11 cellular contexts compared by ENCODE assay signal in the genomic region with DNA sequence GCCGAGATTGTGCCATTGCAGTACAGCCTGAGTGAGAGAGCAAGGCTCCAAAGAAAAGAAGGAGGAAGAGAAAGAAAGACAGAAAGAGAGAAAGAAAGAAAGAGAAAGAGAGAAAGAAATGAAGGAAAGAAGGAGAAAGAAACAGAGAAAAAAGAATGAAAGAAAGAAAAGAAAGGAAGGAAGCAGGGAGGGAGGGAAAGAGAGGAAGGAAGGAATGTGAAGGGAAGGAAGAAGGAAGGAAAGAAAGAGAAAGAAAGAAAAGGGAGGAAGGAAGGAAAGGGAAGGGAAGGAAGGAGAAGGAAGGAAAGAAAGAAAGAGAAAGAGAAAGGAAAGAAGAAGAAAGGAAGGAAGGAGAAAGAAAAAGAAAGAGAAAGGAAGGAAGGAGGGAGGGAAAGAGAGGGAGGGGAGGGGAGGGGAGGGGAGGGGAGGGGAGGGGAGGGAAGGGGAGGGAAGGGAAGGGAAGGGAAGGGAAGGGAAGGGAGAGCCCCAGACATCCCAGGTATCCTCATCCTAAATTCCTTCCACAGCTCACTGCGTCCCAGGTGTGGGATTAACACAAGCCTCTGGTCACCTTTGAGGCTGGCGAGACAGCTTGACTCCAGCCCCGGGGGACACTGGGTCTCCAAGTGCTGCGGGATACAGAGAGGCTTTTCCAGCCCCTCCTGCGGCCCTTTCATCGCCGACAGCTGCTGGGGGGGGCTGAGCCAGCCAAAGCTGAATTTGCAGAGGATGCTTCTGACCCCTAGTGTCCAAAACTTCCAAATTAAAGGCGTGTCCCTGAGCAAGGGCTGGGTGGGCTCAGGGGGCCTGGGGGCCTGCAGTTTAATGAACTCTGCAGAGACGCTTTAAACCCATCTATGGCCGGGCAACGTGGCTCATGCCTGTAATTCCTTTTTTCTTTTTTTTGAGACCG. TPM values are rescaled to one million over a fixed set of nuclear protein-coding genes. Genes with fewer than 3 reads are reported as not detected.
DNase-seq lines count a peak whose midpoint lies in the region; ATAC-seq, FAIRE-seq and TF ChIP-seq lines count a peak whose summit lies in the region.
"Had no signal": no experiment of that assay in that cellular context is flagged by ENCODE, and none has a peak within 500 bp of the region (broad histone marks: within the 10 kb centered on the region; RNA-seq: fewer than 3 reads in every experiment).

No MANE protein-coding gene starts in this region.

- no peak overlapping the region for H2BK12ac ChIP-seq in H9 (ENCODE audit: insufficient read length, low read depth, low read length)

- peaks cover 0 to 4% of the 10 kb centered on the region in 2 experiments; a peak in 1 of 4 replicates for H3K4me1 ChIP-seq in SK-N-SH (ENCODE audit: control insufficient read depth in 1 of 2, insufficient read depth in 2 of 2, low read depth in 1 of 2, low read length in 1 of 2)
- no peaks in the 10 kb centered on the region; the same call in 1 of the 2 replicates for H3K4me1 ChIP-seq in H9 (ENCODE audit: insufficient read depth, low read length)
- H3K4me1 ChIP-seq in Peyer's patch = peaks cover 0 to 8% (median 0%) of the 10 kb centered on the region in 4 donors
- H3K4me1 ChIP-seq: prostate gland had no signal

- no peak overlapping the region for H3K56ac ChIP-seq in H9 (ENCODE audit: insufficient read length, low read depth, low read length)

- no peak for TF ChIP-seq POLR2A in Peyer's patch (IDR thresholded peaks at IDR 0.05)

- TF ChIP-seq CTCF in SK-N-SH (IDR thresholded peaks at IDR 0.05) = peak; percentile 30
- peak; percentile 70 for TF ChIP-seq CTCF in H9 (conservative IDR thresholded peaks at IDR 0.05)
- TF ChIP-seq CTCF in VCaP (conservative IDR thresholded peaks at IDR 0.05) = peak; percentile 25; the same call in 1 of the 2 replicates
- TF ChIP-seq CTCF in neural crest cell (conservative IDR thresholded peaks at IDR 0.05) = peak; percentile 35
- TF ChIP-seq CTCF in Peyer's patch (IDR thresholded peaks at IDR 0.05) = no peak

- no peak overlapping the region for H3K4ac ChIP-seq in H9 (ENCODE audit: low read depth, low read length)

- no peak overlapping the region for H3K18ac ChIP-seq in H9 (ENCODE audit: insufficient read length, low read depth, low read length)

- CTCF ChIA-PET in SK-N-SH (lab: Yijun Ruan, JAX) = no interaction called here

- FAIRE-seq in GM19239 (lab: Jason Lieb, UNC) = no peak

- H3K36me3 Mint-ChIP-seq in H9 (ENCODE audit: insufficient read depth in 1 of 3, low read depth in 3 of 3) (no peaks in the 10 kb centered on the region), neural crest cell (ENCODE audit: low read depth) (no peaks in the 10 kb centered on the region)

- 9% methylated on average over 12 of the region's 13 CpGs for WGBS in SK-N-SH (ENCODE audit: low lambda C conversion rate)
- no CpG with 5 or more reads among the region's 13 CpGs for WGBS in H9 (ENCODE audit: extremely low coverage, insufficient read length, low lambda C conversion rate)

- H3K4me2 ChIP-seq in SK-N-SH = no peak overlapping the region
- H3K4me2 ChIP-seq in H9 (ENCODE audit: insufficient read depth, insufficient read length, low read length) = no peak overlapping the region

- no peaks in the 10 kb centered on the region for H3F3A ChIP-seq in SK-N-SH (replicated peaks; ENCODE audit: insufficient read depth)

- H2AFZ ChIP-seq in SK-N-SH (ENCODE audit: low read depth) (no peak overlapping the region), H9 (ENCODE audit: low read length) (no peak overlapping the region)

- TF ChIP-seq EP300 in SK-N-SH (IDR thresholded peaks at IDR 0.05; ENCODE audit: borderline replicate concordance in 1 of 2, low read depth in 1 of 2, low read length in 1 of 2) = no peak

- H3K36me3 ChIP-seq in SK-N-SH (replicated peaks in 1 of 2; ENCODE audit: control insufficient read depth in 1 of 2, insufficient read depth in 2 of 2, low read length in 1 of 2) (no peaks in the 10 kb centered on the region), Peyer's patch (no peaks in the 10 kb centered on the region)
- H3K36me3 ChIP-seq: prostate gland had no signal

- H3K4me1 Mint-ChIP-seq in H9 = peaks cover 19 to 27% of the 10 kb centered on the region in 2 experiments
- H3K4me1 Mint-ChIP-seq in neural crest cell = peaks cover 14% of the 10 kb centered on the region

- H3K9me3 Mint-ChIP-seq in H9 (peaks cover 2% of the 10 kb centered on the region in 2 experiments; a peak in 2 of 5 replicates), neural crest cell (no peaks in the 10 kb centered on the region)

- DNase-seq in SK-N-SH = no peak
- peak; percentile 85 for DNase-seq in H9
- DNase-seq in neural crest cell (ENCODE audit: low read depth, low spot score) = peak; percentile 26
- no peak for DNase-seq in GM19239 (ENCODE audit: insufficient read length, low spot score)
- no peak for DNase-seq in Peyer's patch
- no peak for DNase-seq in effector CD8-positive, alpha-beta T cell (lab: John Stamatoyannopoulos, UW)

- no peaks in the 10 kb centered on the region for H3K79me1 ChIP-seq in H9 (ENCODE audit: insufficient read depth, low read depth, low read length, poor library complexity, severe bottlenecking)

- H2AK5ac ChIP-seq in H9 (ENCODE audit: insufficient read length, low read length) = no peak overlapping the region

- POLR2A ChIA-PET in SK-N-SH (lab: Yijun Ruan, JAX) = no interaction called here

- H3T11ph ChIP-seq in H9 (ENCODE audit: low read length) = no peak overlapping the region

- no peak overlapping the region for H2BK20ac ChIP-seq in H9 (ENCODE audit: low read depth, low read length, poor library complexity, severe bottlenecking)

- peaks cover 1% of the 10 kb centered on the region; the same call in 1 of the 2 replicates for H3K27me3 Mint-ChIP-seq in H9 (ENCODE audit: low read depth)
- peaks cover 5% of the 10 kb centered on the region for H3K27me3 Mint-ChIP-seq in neural crest cell (ENCODE audit: low read depth)

- no peaks in the 10 kb centered on the region for H3K9me2 ChIP-seq in SK-N-SH

- H3K23ac ChIP-seq in H9 (ENCODE audit: insufficient read length, low read depth, low read length) = no peak overlapping the region

- H2BK5ac ChIP-seq in H9 (ENCODE audit: insufficient read length, low read length) = no peak overlapping the region

- no peak overlapping the region for H4K8ac ChIP-seq in H9 (replicated peaks; ENCODE audit: insufficient read length, low read depth, low read length)

- H3K79me2 ChIP-seq in SK-N-SH (ENCODE audit: insufficient read depth) (no peaks in the 10 kb centered on the region), H9 (ENCODE audit: insufficient read depth, low read length) (no peaks in the 10 kb centered on the region)

- no peak overlapping the region for H4K5ac ChIP-seq in H9 (ENCODE audit: insufficient read length, low read depth, low read length)

- H3K4me3 Mint-ChIP-seq in H9 (peak overlapping the region in 1 of 2 experiments; percentile 56; a peak in 3 of 5 replicates), neural crest cell (no peak overlapping the region)

- H3K27ac Mint-ChIP-seq in H9 (peak overlapping the region in 2 of 3 experiments; percentile 49 to 52; a peak in 4 of 7 replicates), neural crest cell (ENCODE audit: unreplicated experiment) (no peak overlapping the region)

- H2BK120ac ChIP-seq in H9 (ENCODE audit: low read depth, low read length, poor library complexity, severe bottlenecking) = no peak overlapping the region

- H4K20me1 ChIP-seq in SK-N-SH (ENCODE audit: insufficient read depth) = no peaks in the 10 kb centered on the region
- no peaks in the 10 kb centered on the region for H4K20me1 ChIP-seq in H9 (ENCODE audit: control insufficient read depth, insufficient read depth, insufficient read length)

- peaks cover 6% of the 10 kb centered on the region for H3K23me2 ChIP-seq in H9 (ENCODE audit: insufficient read length, low read depth, low read length, poor library complexity, severe bottlenecking)

- no peak overlapping the region for H4K91ac ChIP-seq in H9 (ENCODE audit: insufficient read length, low read depth, low read length)

- H3K4me3 ChIP-seq in SK-N-SH (ENCODE audit: low read depth in 2 of 2, low read length in 1 of 2) (no peak overlapping the region), Peyer's patch (no peak overlapping the region)
- H3K4me3 ChIP-seq: prostate gland had no signal

- H3K9me3 ChIP-seq in SK-N-SH (no peaks in the 10 kb centered on the region), H9 (ENCODE audit: control insufficient read depth, low read depth, low read length) (no peaks in the 10 kb centered on the region), Peyer's patch (no peaks in the 10 kb centered on the region)
- H3K9me3 ChIP-seq: prostate gland had no signal

- H3K27me3 ChIP-seq in SK-N-SH (ENCODE audit: insufficient read depth) = peaks cover 8% of the 10 kb centered on the region; the same call in 1 of the 2 replicates
- H3K27me3 ChIP-seq in H9 (ENCODE audit: insufficient read depth, low read length) = no peaks in the 10 kb centered on the region
- no peaks in the 10 kb centered on the region for H3K27me3 ChIP-seq in Peyer's patch

- ATAC-seq in SK-N-SH treated with all-trans-retinoic acid at 6 μM for 48 hours = no peak

- TF ChIP-seq RAD21 in SK-N-SH (IDR thresholded peaks at IDR 0.05; ENCODE audit: low read length) = no peak

- no peak overlapping the region for H3K27ac ChIP-seq in SK-N-SH (ENCODE audit: low read depth in 2 of 2, low read length in 1 of 2)
- H3K27ac ChIP-seq in H9 (ENCODE audit: insufficient read length, low read depth, low read length) = no peak overlapping the region
- no peak overlapping the region for H3K27ac ChIP-seq in VCaP
- H3K27ac ChIP-seq in Peyer's patch = no peak overlapping the region
- H3K27ac ChIP-seq: prostate gland, RWPE1 had no signal

- H3K14ac ChIP-seq in H9 (ENCODE audit: insufficient read depth, low read length) = no peak overlapping the region

- H3K9ac ChIP-seq in SK-N-SH (no peak overlapping the region), H9 (ENCODE audit: extremely low read depth, insufficient read length, low read length) (no peak overlapping the region)

- H2BK15ac ChIP-seq in H9 (ENCODE audit: low read depth, low read length) = no peak overlapping the region

TF ChIP-seq in SK-N-SH, 30 proteins besides CTCF, POLR2A, EP300 and RAD21 (continues in another document):
- TF ChIP-seq TAF1 (IDR thresholded peaks at IDR 0.05; ENCODE audit: borderline replicate concordance, low read depth, low read length) = no peak
- TF ChIP-seq NRF1 (IDR thresholded peaks at IDR 0.05; ENCODE audit: low read depth, low read length) = no peak

TF ChIP-seq in SK-N-SH treated with all-trans-retinoic acid at 6 μM for 48 hours, 23 proteins besides CTCF, POLR2A, EP300 and RAD21 (continues in another document):
- TF ChIP-seq BACH2 (CRISPR knock-in tag; IDR thresholded peaks at IDR 0.05; ENCODE audit: borderline replicate concordance) (no peak), ZFP30 (CRISPR knock-in tag; IDR thresholded peaks at IDR 0.05) (no peak)

RNA-seq across cellular contexts. Expression of gene CSF2RA, which starts 24.2 kb away (rescaled TPM):
- polyA plus RNA-seq in SK-N-SH (2012; rRNA removed) = not detected in 2 replicates
- polyA plus RNA-seq in SK-N-SH (2012; cell fraction: cytosol; rRNA removed) = not detected in 2 replicates
- polyA plus RNA-seq in SK-N-SH (2012; cell fraction: nucleus; rRNA removed) = not detected in 2 replicates
- 4.4 and 4.7 TPM in 2 replicates for total RNA-seq in H9 (2021)
- total RNA-seq in neural crest cell = 1.3 and 1.4 TPM in 2 replicates
- 10 to 100 TPM in 1 of 4 donors, 1 to 10 TPM in 3; 2.5 to 16.5 (median 3.1) TPM for total RNA-seq in Peyer's patch
- total RNA-seq: LHCN-M2 had no signal

RNA-seq across cellular contexts. Expression of gene CRLF2, which starts 32.0 kb away (rescaled TPM):
- not detected in 2 replicates for polyA plus RNA-seq in SK-N-SH (2012; rRNA removed)
- polyA plus RNA-seq in SK-N-SH (2012; cell fraction: cytosol; rRNA removed) = not detected in 2 replicates
- polyA plus RNA-seq in SK-N-SH (2012; cell fraction: nucleus; rRNA removed) = not detected in 2 replicates
- not detected in 2 replicates for total RNA-seq in H9 (2021)
- total RNA-seq in neural crest cell = 0.30 TPM in 1 of 2 replicates, not detected in the other
- not detected for total RNA-seq in Peyer's patch
- total RNA-seq: LHCN-M2, prostate gland had no signal

Comparison
In these comparisons a context has a peak if more than half of its experiments do, and no peak if none do; other contexts are left out.
1. DNase-seq: peak in H9 (single experiment) and neural crest cell (single experiment); none in SK-N-SH (single experiment), GM19239 (single experiment), Peyer's patch (0 of 3) and effector CD8-positive, alpha-beta T cell (single experiment).
2. CTCF ChIP-seq: peak in SK-N-SH (single experiment), H9 (single experiment), VCaP (single experiment) and neural crest cell (single experiment); none in Peyer's patch (0 of 6).